In genomic region chr7:114924066-114924712, GRCh38 we compare ENCODE assay signal across 9 cellular contexts. TPM values are rescaled to one million over a fixed set of nuclear protein-coding genes. Genes with fewer than 3 reads are reported as not detected.
DNase-seq lines count a peak whose midpoint lies in the region; ATAC-seq and FAIRE-seq lines count a peak whose summit lies in the region.
"Had no signal": no experiment of that assay in that cellular context is flagged by ENCODE, and none has a peak within 500 bp of the region (broad histone marks: within the 10 kb centered on the region; RNA-seq: fewer than 3 reads in every experiment).

No MANE protein-coding gene starts in this region.

- peak; percentile 19 for ATAC-seq in GM18909 (IDR thresholded peaks at IDR 0.05; ENCODE audit: poor library complexity, unreplicated experiment)

- H3K4me1 Mint-ChIP-seq in T-helper 1 cell treated with Interleukin-12 subunit alpha and Interleukin-12 subunit beta and Interleukin-4 antibody, amounts not matched to agents 30 μg/mL and 1 μg/mL, for 36 hours (ENCODE audit: low read depth) = peaks cover 32% of the 10 kb centered on the region

- peak overlapping the region; percentile 97 for H3K4me3 ChIP-seq in ACC112 (ENCODE audit: low read depth, low read length)

- FAIRE-seq in frontal cortex (lab: Jason Lieb, UNC) = no peak

- H3K36me3 Mint-ChIP-seq in T-helper 1 cell treated with Interleukin-12 subunit alpha and Interleukin-12 subunit beta and Interleukin-4 antibody, amounts not matched to agents 30 μg/mL and 1 μg/mL, for 36 hours (ENCODE audit: low read depth) = peaks cover 10% of the 10 kb centered on the region

- no peaks in the 10 kb centered on the region for H3K27me3 Mint-ChIP-seq in T-helper 1 cell treated with Interleukin-12 subunit alpha and Interleukin-12 subunit beta and Interleukin-4 antibody, amounts not matched to agents 30 μg/mL and 1 μg/mL, for 36 hours (ENCODE audit: low read depth)

- H3K27me3 ChIP-seq in ACC112 (ENCODE audit: insufficient read depth, low read length) = no peaks in the 10 kb centered on the region

- H3K79me2 ChIP-seq in ACC112 (ENCODE audit: control insufficient read depth, insufficient read depth, low read length, unreplicated experiment) = peaks cover 52% of the 10 kb centered on the region

- no peaks in the 10 kb centered on the region for H3K9me3 Mint-ChIP-seq in T-helper 1 cell treated with Interleukin-12 subunit alpha and Interleukin-12 subunit beta and Interleukin-4 antibody, amounts not matched to agents 30 μg/mL and 1 μg/mL, for 36 hours

- peak overlapping the region; percentile 90 for H3K4me3 Mint-ChIP-seq in T-helper 1 cell treated with Interleukin-12 subunit alpha and Interleukin-12 subunit beta and Interleukin-4 antibody, amounts not matched to agents 30 μg/mL and 1 μg/mL, for 36 hours

- peak overlapping the region; percentile 93 for H3K27ac Mint-ChIP-seq in T-helper 1 cell treated with Interleukin-12 subunit alpha and Interleukin-12 subunit beta and Interleukin-4 antibody, amounts not matched to agents 30 μg/mL and 1 μg/mL, for 36 hours

- H2AFZ ChIP-seq in ACC112 (ENCODE audit: low read length, unreplicated experiment) = no peak overlapping the region

- peaks cover 15% of the 10 kb centered on the region for H3K4me1 ChIP-seq in ACC112 (ENCODE audit: control insufficient read depth, insufficient read depth, low read length, unreplicated experiment)

- peak overlapping the region; percentile 72; the same call in 1 of the 2 replicates for H3K27ac ChIP-seq in ACC112 (ENCODE audit: low read depth, low read length)

- DNase-seq in lung microvascular endothelial cell (ENCODE audit: low read depth in 2 of 2) (peak; percentile 11 to 38), frontal cortex (ENCODE audit: low spot score in 2 of 2) (no peak), T-helper 9 cell (no peak), cerebellum (ENCODE audit: low spot score) (no peak), NCI-H82 (lab: John Stamatoyannopoulos, UW) (no peak)
- DNase-seq: OCI-M1 had no signal

- H3K36me3 ChIP-seq in ACC112 (ENCODE audit: insufficient read depth, low read length) = peaks cover 12% of the 10 kb centered on the region; the same call in 1 of the 2 replicates

RNA-seq across cellular contexts. Expression of gene MDFIC, which starts 2.3 kb away (rescaled TPM):
- total RNA-seq in lung microvascular endothelial cell = 24.0 and 104 TPM in 2 replicates
- total RNA-seq in frontal cortex = 6.1 TPM
- total RNA-seq in cerebellum = 20.2 TPM

Comparison
In these comparisons a context has a peak if more than half of its experiments do, and no peak if none do; other contexts are left out.
1. DNase-seq: peak in lung microvascular endothelial cell (2 of 2); none in frontal cortex (0 of 2), T-helper 9 cell (single experiment), cerebellum (single experiment) and NCI-H82 (single experiment).